In the genomic region with DNA sequence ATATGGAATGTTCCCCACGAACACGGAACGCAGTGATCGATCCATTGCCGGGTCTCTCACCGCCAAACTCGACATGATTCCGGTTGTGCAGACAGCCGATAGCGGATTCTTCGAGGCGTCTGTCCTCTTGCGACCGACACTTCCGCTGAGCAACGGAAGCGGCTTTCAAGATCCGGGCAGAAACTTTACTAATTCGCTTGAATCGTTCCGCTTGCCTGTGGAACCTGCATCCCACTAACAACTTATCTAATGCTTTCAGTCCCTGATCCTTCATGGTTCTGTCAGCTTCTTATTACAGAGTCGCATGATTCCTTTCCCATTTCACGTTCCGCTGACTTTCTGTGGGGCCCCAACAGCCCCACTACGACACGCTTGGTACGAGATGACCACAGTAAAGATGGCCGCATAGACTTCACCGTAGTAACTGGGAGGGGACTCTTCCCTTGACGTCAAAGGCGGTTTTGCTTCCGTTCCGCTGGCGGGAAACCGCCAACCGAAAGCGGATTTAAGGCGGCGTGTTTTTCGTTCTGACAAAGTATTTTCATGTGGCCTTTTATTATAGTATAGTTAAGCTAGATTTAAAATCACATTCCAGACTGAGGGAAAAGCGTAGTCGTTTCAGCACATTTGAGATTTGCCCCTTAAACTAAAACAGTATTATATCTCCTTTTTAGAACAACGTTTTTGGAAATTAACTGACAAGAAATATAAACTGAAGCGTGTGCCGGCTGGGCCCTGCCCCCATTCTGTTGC, we compare ENCODE assay signal across 8 cellular contexts. TPM values are rescaled to one million over a fixed set of nuclear protein-coding genes. Genes with fewer than 3 reads are reported as not detected.
DNase-seq lines count a peak whose midpoint lies in the region; TF ChIP-seq lines count a peak whose summit lies in the region.

A gene with protein sequence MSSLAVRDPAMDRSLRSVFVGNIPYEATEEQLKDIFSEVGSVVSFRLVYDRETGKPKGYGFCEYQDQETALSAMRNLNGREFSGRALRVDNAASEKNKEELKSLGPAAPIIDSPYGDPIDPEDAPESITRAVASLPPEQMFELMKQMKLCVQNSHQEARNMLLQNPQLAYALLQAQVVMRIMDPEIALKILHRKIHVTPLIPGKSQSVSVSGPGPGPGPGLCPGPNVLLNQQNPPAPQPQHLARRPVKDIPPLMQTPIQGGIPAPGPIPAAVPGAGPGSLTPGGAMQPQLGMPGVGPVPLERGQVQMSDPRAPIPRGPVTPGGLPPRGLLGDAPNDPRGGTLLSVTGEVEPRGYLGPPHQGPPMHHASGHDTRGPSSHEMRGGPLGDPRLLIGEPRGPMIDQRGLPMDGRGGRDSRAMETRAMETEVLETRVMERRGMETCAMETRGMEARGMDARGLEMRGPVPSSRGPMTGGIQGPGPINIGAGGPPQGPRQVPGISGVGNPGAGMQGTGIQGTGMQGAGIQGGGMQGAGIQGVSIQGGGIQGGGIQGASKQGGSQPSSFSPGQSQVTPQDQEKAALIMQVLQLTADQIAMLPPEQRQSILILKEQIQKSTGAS (minus strand): TSS at position 121 of the 753 bp plus-strand sequence. CDS start 46 bp downstream, at position 75.

- H3K4me3 ChIP-seq in HAP-1 (peak within 1 kb of the TSS; percentile 58), MM.1S (ENCODE audit: low read length) (peak within 1 kb of the TSS; percentile 81), foreskin fibroblast (ENCODE audit: low read depth in 1 of 2, low read length in 2 of 2) (peak within 1 kb of the TSS; percentile 67 to 79), stomach smooth muscle (ENCODE audit: low read length in 2 of 2) (peak within 1 kb of the TSS; percentile 94 to 97)

- H3K4me1 ChIP-seq in ES-I3 (ENCODE audit: insufficient read depth, low read length) (peaks cover 7% of the 10 kb centered on the region; the same call in 1 of the 2 replicates), HAP-1 (peaks cover 4% of the 10 kb centered on the region), MM.1S (ENCODE audit: low read length) (peaks cover 8% of the 10 kb centered on the region), stomach smooth muscle (ENCODE audit: control insufficient read depth, insufficient read depth, low read length) (peaks cover 23% of the 10 kb centered on the region)

- DNase-seq in HAP-1 (ENCODE audit: low spot score in 2 of 2): peak; percentile 83 to 87
- DNase-seq in MM.1S: peak; percentile 96
- DNase-seq in SIG-M5 treated with dmso at 0.1 percent for 504 hours (lab: John Stamatoyannopoulos, UW; ENCODE audit: unreplicated experiment): peak; percentile 86
- DNase-seq in activated gamma-delta T cell treated with Interleukin-2 at 50 U/mL for 16 hours: peak; percentile 91
- DNase-seq in foreskin fibroblast: peak; percentile 86 to 95
- DNase-seq in neural crest cell (ENCODE audit: low read depth, low spot score): peak; percentile 78

- H3K9me3 ChIP-seq in ES-I3 (ENCODE audit: control insufficient read depth, insufficient read depth, low read length) (no peaks in the 10 kb centered on the region), HAP-1 (peaks cover 3% of the 10 kb centered on the region; the same call in 1 of the 2 replicates), MM.1S (replicated peaks; ENCODE audit: insufficient read depth, low read length) (no peaks in the 10 kb centered on the region), stomach smooth muscle (ENCODE audit: control insufficient read depth in 2 of 2, low read length in 2 of 2) (no peaks in the 10 kb centered on the region)

- no peaks in the 10 kb centered on the region for H3F3A ChIP-seq in MM.1S (ENCODE audit: insufficient read depth, low read length)

- H3K4me2 ChIP-seq in MM.1S (ENCODE audit: low read depth, low read length): peak within 1 kb of the TSS; percentile 83

- H4K20me1 ChIP-seq in MM.1S (ENCODE audit: insufficient read depth, low read length): no peaks in the 10 kb centered on the region

- H3K36me3 ChIP-seq in ES-I3 (ENCODE audit: insufficient read depth, low read length) (peaks cover 9% of the 10 kb centered on the region), HAP-1 (replicated peaks) (no peaks in the 10 kb centered on the region), MM.1S (replicated peaks; ENCODE audit: insufficient read depth, low read length) (no peaks in the 10 kb centered on the region), stomach smooth muscle (ENCODE audit: control insufficient read depth in 2 of 2, insufficient read depth in 2 of 2, low read length in 2 of 2) (peaks cover 0 to 3% of the 10 kb centered on the region in 2 donors)

- H3K79me2 ChIP-seq in MM.1S (ENCODE audit: low read length): peaks cover 29% of the 10 kb centered on the region

- H3K9ac ChIP-seq in ES-I3 (ENCODE audit: low read depth, low read length) (peak within 1 kb of the TSS; percentile 97), MM.1S (ENCODE audit: low read length) (peak within 1 kb of the TSS; percentile 90), stomach smooth muscle (ENCODE audit: low read length in 2 of 2) (peak within 1 kb of the TSS; percentile 91 to 96)

- peaks cover 44% of the 10 kb centered on the region for H3K4me1 Mint-ChIP-seq in neural crest cell

- H3K27me3 Mint-ChIP-seq in neural crest cell (ENCODE audit: low read depth): peaks cover 3% of the 10 kb centered on the region

- TF ChIP-seq CTCF in MM.1S (IDR thresholded peaks at IDR 0.05; ENCODE audit: low read length) (no peak), foreskin fibroblast (IDR thresholded peaks at IDR 0.05; ENCODE audit: low read depth, low read length) (no peak), neural crest cell (conservative IDR thresholded peaks at IDR 0.05) (no peak)

- H3K27ac ChIP-seq in MM.1S (ENCODE audit: low read length): peak within 1 kb of the TSS; percentile 86
- H3K27ac ChIP-seq in stomach smooth muscle (ENCODE audit: low read length): peak within 1 kb of the TSS; percentile 95

- peak within 1 kb of the TSS; percentile 98 for H3K4me3 Mint-ChIP-seq in neural crest cell

- peaks cover 15% of the 10 kb centered on the region for H3K36me3 Mint-ChIP-seq in neural crest cell (ENCODE audit: low read depth)

- H3K9me3 Mint-ChIP-seq in neural crest cell: no peaks in the 10 kb centered on the region

- 0 out of 2 replicates have a peak, but pooled peaks cover 2% of the 10 kb centered on the region for H3K27me3 ChIP-seq in HAP-1 (ENCODE audit: low read depth)
- H3K27me3 ChIP-seq in MM.1S (replicated peaks; ENCODE audit: insufficient read depth, low read length): no peaks in the 10 kb centered on the region
- no peaks in the 10 kb centered on the region for H3K27me3 ChIP-seq in stomach smooth muscle (ENCODE audit: control insufficient read depth in 1 of 2, insufficient read depth in 2 of 2, low read length in 2 of 2)

- H3K27ac Mint-ChIP-seq in neural crest cell (ENCODE audit: unreplicated experiment): peak within 1 kb of the TSS; percentile 100

- H2AFZ ChIP-seq in MM.1S (ENCODE audit: low read length): peak within 1 kb of the TSS; percentile 86

- H3K9me2 ChIP-seq in MM.1S (replicated peaks; ENCODE audit: insufficient read depth, low read length): no peaks in the 10 kb centered on the region

- in situ Hi-C loops in HAP-1 (cut with MboI; ENCODE audit: low sequenced_read_pairs): no loop called here

RNA-seq across cellular contexts. Expression of the gene that starts here (rescaled TPM):
- 34.0 and 35.3 TPM in 2 replicates for total RNA-seq in neural crest cell

Comparison
In these comparisons a context has a peak if more than half of its experiments do, and no peak if none do; other contexts are left out.
1. Peak in every context shown above with its lines: DNase-seq, H3K4me3 ChIP-seq and H3K27ac ChIP-seq.